Comparison of ENCODE assay signal across 8 cellular contexts in genomic region chr11:72724851-72725730, GRCh38. TPM values are rescaled to one million over a fixed set of nuclear protein-coding genes. Genes with fewer than 3 reads are reported as not detected.
DNase-seq lines count a peak whose midpoint lies in the region; ATAC-seq and TF ChIP-seq lines count a peak whose summit lies in the region.

No MANE protein-coding gene starts in this region.

- peaks cover 49% of the 10 kb centered on the region for H3K4me1 Mint-ChIP-seq in HFFc6 (ENCODE audit: low read depth)

- H3K27ac Mint-ChIP-seq in HFFc6 = peak overlapping the region; percentile 37

- ATAC-seq in lung (ENCODE audit: insufficient read depth, low FRiP score) = no peak
- no peak for ATAC-seq in GM21825 (IDR thresholded peaks at IDR 0.05; ENCODE audit: unreplicated experiment)

- no peaks in the 10 kb centered on the region for H3K36me3 ChIP-seq in BE2C
- peaks cover 0 to 17% of the 10 kb centered on the region in 2 donors for H3K36me3 ChIP-seq in lung (ENCODE audit: control insufficient read depth in 2 of 2, insufficient read depth in 2 of 2, low read length in 2 of 2)

- H3K27me3 ChIP-seq in BE2C (no peaks in the 10 kb centered on the region), lung (ENCODE audit: control insufficient read depth, insufficient read depth) (no peaks in the 10 kb centered on the region)

- no peaks in the 10 kb centered on the region for H3K27me3 Mint-ChIP-seq in HFFc6 (ENCODE audit: insufficient read depth)

- no peaks in the 10 kb centered on the region for H3K9me3 Mint-ChIP-seq in HFFc6

- peak; percentile 94 for TF ChIP-seq CTCF in BE2C (IDR thresholded peaks at IDR 0.05; ENCODE audit: low read depth, low read length)
- TF ChIP-seq CTCF in HFFc6 (IDR thresholded peaks at IDR 0.05) = peak; percentile 93
- peak; percentile 85 for TF ChIP-seq CTCF in coronary artery (IDR thresholded peaks at IDR 0.05)
- peak; percentile 92 for TF ChIP-seq CTCF in lung (IDR thresholded peaks at IDR 0.05; ENCODE audit: control extremely low read depth, extremely low read depth)

- H3K9me3 ChIP-seq in BE2C (no peaks in the 10 kb centered on the region), lung (ENCODE audit: control insufficient read depth in 2 of 2, insufficient read depth in 1 of 2, low read length in 1 of 2) (no peaks in the 10 kb centered on the region)

- H3K27ac ChIP-seq in coronary artery = no peak overlapping the region
- peak overlapping the region in 1 of 2 donors; percentile 55 for H3K27ac ChIP-seq in lung (ENCODE audit: low read depth in 1 of 2, low read length in 1 of 2)

- H3K4me1 ChIP-seq in BE2C (peaks cover 8% of the 10 kb centered on the region), lung (ENCODE audit: control insufficient read depth in 2 of 2, insufficient read depth in 2 of 2, low read length in 2 of 2) (peaks cover 9 to 26% of the 10 kb centered on the region in 2 donors)

- DNase-seq in BE2C (peak; percentile 83), HFFc6 (peak; percentile 68), NCI-H748 (lab: John Stamatoyannopoulos, UW; ENCODE audit: unreplicated experiment) (peak; percentile 75), coronary artery (ENCODE audit: low spot score) (no peak), lung (ENCODE audit: low spot score) (peak; percentile 73)
- DNase-seq in activated CD4-positive, alpha-beta T cell treated with anti-CD3 and anti-CD28 coated beads, Interleukin-2, amount 50 U/mL, for 4 hours = peak; percentile 77 to 81
- DNase-seq in stimulated activated CD8-positive, alpha-beta memory T cell treated with anti-CD3 and anti-CD28 coated beads, Interleukin-12 subunit alpha, Interleukin-12 subunit beta, amount 100 ng/mL, for 4 hours (ENCODE audit: low read depth) = peak; percentile 58

- H3K4me3 Mint-ChIP-seq in HFFc6 = no peak overlapping the region

- H3K36me3 Mint-ChIP-seq in HFFc6 (ENCODE audit: low read depth) = peaks cover 7% of the 10 kb centered on the region; the same call in 1 of the 2 replicates

- no peak overlapping the region for H3K4me3 ChIP-seq in BE2C (ENCODE audit: low read depth, low read length)
- no peak overlapping the region for H3K4me3 ChIP-seq in coronary artery
- no peak overlapping the region for H3K4me3 ChIP-seq in lung

- WGBS in lung, 2 donors = 48% methylated on average over 9 of the region's 9 CpGs

RNA-seq across cellular contexts. Expression of gene ARAP1, which starts 27.1 kb away (rescaled TPM):
- polyA plus RNA-seq in BE2C (2012; ENCODE audit: insufficient read depth, insufficient read length, low read depth) = 43.3 TPM
- total RNA-seq in HFFc6 (2021; fragmentation: NEBNext Ultra II Directional; extraction: Animal tissue kit (Norgen Biotek cat#: 25700)) = 10 to 100 TPM; 42.5 to 49.0 (median 46.8) TPM
- total RNA-seq in lung = 100 to 1,000 TPM; 168 to 218 TPM
- polyA plus RNA-seq in lung = 100 to 1,000 TPM; 134 to 178 TPM

RNA-seq across cellular contexts. Expression of gene PDE2A, which starts 50.9 kb away (rescaled TPM):
- 298 TPM for polyA plus RNA-seq in BE2C (2012; ENCODE audit: insufficient read depth, insufficient read length, low read depth)
- total RNA-seq in HFFc6 (2021; fragmentation: NEBNext Ultra II Directional; extraction: Animal tissue kit (Norgen Biotek cat#: 25700)) = under 1 TPM; 0.07 to 0.57 (median 0.40) TPM
- 10 to 100 TPM; 16.7 to 20.5 TPM for total RNA-seq in lung
- 1 to 10 TPM; 7.7 to 8.7 TPM for polyA plus RNA-seq in lung

Comparison
In these comparisons a context has a peak if more than half of its experiments do, and no peak if none do; other contexts are left out.
1. RNA of gene PDE2A, which starts 50.9 kb away (total RNA-seq): 16.7 to 20.5 TPM in lung; 0.07 to 0.57 TPM in HFFc6; every median in the first group is over 10 times any median in the second.
2. Peak in every context shown above with its lines, with median percentiles within 50 percentile points of each other: CTCF ChIP-seq.